In genomic region chr19:35958660-35959039, GRCh38 we compare ENCODE assay signal across 15 cellular contexts. TPM values are rescaled to one million over a fixed set of nuclear protein-coding genes. Genes with fewer than 3 reads are reported as not detected.
A peak's percentile ranks its signal among the peaks of the same experiment; 100 is the strongest.
DNase-seq lines count a peak whose midpoint lies in the region; ATAC-seq and TF ChIP-seq lines count a peak whose summit lies in the region.
"Had no signal": no experiment of that assay in that cellular context is flagged by ENCODE, and none has a peak within 500 bp of the region (broad histone marks: within the 10 kb centered on the region; RNA-seq: fewer than 3 reads in every experiment).

No MANE protein-coding gene starts in this region.

- peaks cover 14% of the 10 kb centered on the region for H3K27me3 Mint-ChIP-seq in activated CD4-positive, alpha-beta T cell treated with anti-CD3 and anti-CD28 coated beads, Interleukin-2, amount 10 ng/mL, durations not matched to agents 24 days and 14 days
- H3K27me3 Mint-ChIP-seq in glutamatergic neuron (ENCODE audit: unreplicated experiment): peaks cover 14% of the 10 kb centered on the region

- H3K9me3 Mint-ChIP-seq in activated CD4-positive, alpha-beta T cell treated with anti-CD3 and anti-CD28 coated beads, Interleukin-2, amount 10 ng/mL, durations not matched to agents 24 days and 14 days: no peaks in the 10 kb centered on the region
- H3K9me3 Mint-ChIP-seq in glutamatergic neuron (ENCODE audit: unreplicated experiment): peaks cover 2% of the 10 kb centered on the region

- POLR2A ChIA-PET in IMR-90 (lab: Charles Lee; ENCODE audit: unreplicated experiment): no interaction called here

- H3K18ac ChIP-seq in IMR-90 (ENCODE audit: low read depth, low read length): no peak overlapping the region

- dilution Hi-C loops in IMR-90 (cut with HindIII; ENCODE audit: low sequenced_read_pairs, unreplicated experiment): no loop called here

- H3K27ac ChIP-seq in IMR-90 (ENCODE audit: insufficient read depth, low read length) (no peak overlapping the region), smooth muscle cell (ENCODE audit: low read depth) (no peak overlapping the region)
- H3K27ac ChIP-seq: gastrocnemius medialis, RWPE1, tibial nerve had no signal

- peaks cover 2% of the 10 kb centered on the region for H3K36me3 Mint-ChIP-seq in activated CD4-positive, alpha-beta T cell treated with anti-CD3 and anti-CD28 coated beads, Interleukin-2, amount 10 ng/mL, durations not matched to agents 24 days and 14 days (ENCODE audit: low read depth)
- peaks cover 4% of the 10 kb centered on the region for H3K36me3 Mint-ChIP-seq in glutamatergic neuron (ENCODE audit: unreplicated experiment)

- BruUV-seq in IMR-90 (replicated peaks; lab: Mats Ljungman, UMichigan): no TSS peak

- H2BK15ac ChIP-seq in IMR-90 (ENCODE audit: low read depth, low read length): no peak overlapping the region

- H3K36me3 ChIP-seq in IMR-90 (ENCODE audit: control insufficient read depth, insufficient read depth, low read length) (no peaks in the 10 kb centered on the region), smooth muscle cell (ENCODE audit: low read depth) (no peaks in the 10 kb centered on the region)
- H3K36me3 ChIP-seq: gastrocnemius medialis, tibial nerve had no signal

- H3K4me3 Mint-ChIP-seq in activated CD4-positive, alpha-beta T cell treated with anti-CD3 and anti-CD28 coated beads, Interleukin-2, amount 10 ng/mL, durations not matched to agents 24 days and 14 days: peak overlapping the region; percentile 52
- H3K4me3 Mint-ChIP-seq in glutamatergic neuron (ENCODE audit: unreplicated experiment): peak overlapping the region; percentile 42
- H3K4me3 Mint-ChIP-seq: nephron progenitor cell had no signal

- H3K27ac Mint-ChIP-seq in activated CD4-positive, alpha-beta T cell treated with anti-CD3 and anti-CD28 coated beads, Interleukin-2, amount 10 ng/mL, durations not matched to agents 24 days and 14 days: peak overlapping the region; percentile 72
- H3K27ac Mint-ChIP-seq in glutamatergic neuron (ENCODE audit: unreplicated experiment): no peak overlapping the region
- H3K27ac Mint-ChIP-seq: nephron progenitor cell had no signal

- TF ChIP-seq CTCF in IMR-90 (conservative IDR thresholded peaks at IDR 0.05; ENCODE audit: low read depth, low read length): no peak
- TF ChIP-seq CTCF in glutamatergic neuron (IDR thresholded peaks at IDR 0.05; ENCODE audit: partially characterized antibody, unreplicated experiment): no peak
- no peak for TF ChIP-seq CTCF in smooth muscle cell (IDR thresholded peaks at IDR 0.05; ENCODE audit: borderline replicate concordance, insufficient read depth, poor library complexity, severe bottlenecking)

- CTCF ChIA-PET in IMR-90 (lab: Yijun Ruan, JAX): interaction anchor here (1.6 kb wide), 1 partner anchor 11 kb away, joined by 3 read pairs; no protein-coding TSS in a partner anchor

- H3K9me3 ChIP-seq in IMR-90 (ENCODE audit: control insufficient read depth, insufficient read depth, low read length) (peaks cover 2% of the 10 kb centered on the region), smooth muscle cell (replicated peaks; ENCODE audit: low read depth) (no peaks in the 10 kb centered on the region)
- H3K9me3 ChIP-seq: gastrocnemius medialis, tibial nerve had no signal

- H3K23ac ChIP-seq in IMR-90 (ENCODE audit: low read depth, low read length): no peak overlapping the region

- no peak overlapping the region for H2AK9ac ChIP-seq in IMR-90 (replicated peaks; ENCODE audit: low read depth, low read length, poor library complexity)

- ATAC-seq in IMR-90 (ENCODE audit: low read depth): no peak
- no peak for ATAC-seq in HG03159 (IDR thresholded peaks at IDR 0.05; ENCODE audit: unreplicated experiment)
- ATAC-seq: gastrocnemius medialis had no signal

- no peak overlapping the region for H2AK5ac ChIP-seq in IMR-90 (ENCODE audit: low read depth, low read length)

- no peak overlapping the region for H3K14ac ChIP-seq in IMR-90 (replicated peaks; ENCODE audit: low read depth, low read length)

- H3K79me1 ChIP-seq in IMR-90 (ENCODE audit: low read depth in 1 of 2, low read length in 2 of 2): no peaks in the 10 kb centered on the region

- no peaks in the 10 kb centered on the region for H4K20me1 ChIP-seq in IMR-90 (ENCODE audit: insufficient read depth, low read length)
- no peaks in the 10 kb centered on the region for H4K20me1 ChIP-seq in smooth muscle cell (ENCODE audit: low read depth)

- H3K9me1 ChIP-seq in IMR-90 (ENCODE audit: insufficient read depth, low read length): no peaks in the 10 kb centered on the region

- peaks cover 22% of the 10 kb centered on the region for H3K4me1 Mint-ChIP-seq in activated CD4-positive, alpha-beta T cell treated with anti-CD3 and anti-CD28 coated beads, Interleukin-2, amount 10 ng/mL, durations not matched to agents 24 days and 14 days
- H3K4me1 Mint-ChIP-seq in glutamatergic neuron (ENCODE audit: low read depth, unreplicated experiment): no peaks in the 10 kb centered on the region
- H3K4me1 Mint-ChIP-seq: nephron progenitor cell had no signal

- H3K4me3 ChIP-seq in IMR-90 (ENCODE audit: insufficient read depth, low read depth, low read length) (no peak overlapping the region), smooth muscle cell (no peak overlapping the region)
- H3K4me3 ChIP-seq: gastrocnemius medialis had no signal

- no peak for DNase-seq in activated CD4-positive, alpha-beta T cell treated with anti-CD3 and anti-CD28 coated beads, Interleukin-2, amount 10 ng/mL, durations not matched to agents 24 days and 14 days
- DNase-seq in activated CD4-positive, alpha-beta T cell treated with anti-CD3 and anti-CD28 coated beads, Interleukin-2, amount 50 U/mL, for 1 hour: no peak
- DNase-seq in IMR-90 (no peak), glutamatergic neuron (no peak), smooth muscle cell (lab: John Stamatoyannopoulos, UW; ENCODE audit: unreplicated experiment) (no peak), NCI-H524 treated with DMSO at 0.1 percent for 48 hours (lab: John Stamatoyannopoulos, UW) (no peak), NCI-H187 (lab: John Stamatoyannopoulos, UW) (no peak)
- DNase-seq: DMS 273 treated with DMSO at 0.1 percent for 48 hours, gastrocnemius medialis, kidney glomerular epithelial cell, NCI-H510A treated with DMSO at 0.1 percent for 48 hours had no signal

- H2BK5ac ChIP-seq in IMR-90 (ENCODE audit: low read depth, low read length, poor library complexity, severe bottlenecking): no peak overlapping the region

- TF ChIP-seq POLR2A in IMR-90 (IDR thresholded peaks at IDR 0.05; ENCODE audit: low read depth, low read length): no peak

- H4K8ac ChIP-seq in IMR-90 (ENCODE audit: low read depth in 2 of 2, low read length in 2 of 2): no peak overlapping the region

- no peak overlapping the region for H3K9ac ChIP-seq in IMR-90 (ENCODE audit: low read depth, low read length)
- H3K9ac ChIP-seq in smooth muscle cell (ENCODE audit: low read depth): no peak overlapping the region

- peak overlapping the region; percentile 65 for H2AFZ ChIP-seq in IMR-90 (replicated peaks; ENCODE audit: low read length, poor library complexity)
- H2AFZ ChIP-seq in smooth muscle cell (ENCODE audit: low read depth): no peak overlapping the region

- H4K5ac ChIP-seq in IMR-90 (ENCODE audit: low read depth, low read length): no peak overlapping the region

- TF ChIP-seq RAD21 in IMR-90 (IDR thresholded peaks at IDR 0.05; ENCODE audit: low read length): no peak

- no peak overlapping the region for H2BK120ac ChIP-seq in IMR-90 (ENCODE audit: low read depth, low read length)

- no peaks in the 10 kb centered on the region for H3F3A ChIP-seq in smooth muscle cell (ENCODE audit: low read depth)

- H3K27me3 ChIP-seq in IMR-90 (ENCODE audit: control insufficient read depth, insufficient read depth, low read length) (peaks cover 36% of the 10 kb centered on the region), smooth muscle cell (ENCODE audit: low read depth) (peaks cover 41% of the 10 kb centered on the region)

- no peak overlapping the region for H4K91ac ChIP-seq in IMR-90 (ENCODE audit: insufficient read depth, low read depth, low read length)

- no peak overlapping the region for H2BK20ac ChIP-seq in IMR-90 (ENCODE audit: low read depth, low read length)

- H3K79me2 ChIP-seq in smooth muscle cell (ENCODE audit: low read depth): no peaks in the 10 kb centered on the region

- in situ Hi-C loops in IMR-90 (cut with MboI; ENCODE audit: low sequenced_read_pairs): no loop called here

- H3K56ac ChIP-seq in IMR-90 (ENCODE audit: extremely low read depth, insufficient read depth, low read length): no peak overlapping the region

- intact Hi-C loops in activated CD4-positive, alpha-beta T cell treated with anti-CD3 and anti-CD28 coated beads, Interleukin-2, amount 10 ng/mL, durations not matched to agents 24 days and 14 days (cut with micrococcal nuclease): loop anchor here (5.0 kb wide), 2 partner anchors 39 to 94 kb away; partner anchors contain the start of genes SDHAF1, THAP8 and WDR62
- intact Hi-C loops in IMR-90 (cut with micrococcal nuclease): no loop called here

- 33% methylated on average over 12 of the region's 15 CpGs; no CpG with 5 or more reads in 1 of the 2 experiments for WGBS in IMR-90 (ENCODE audit: extremely low coverage in 2 of 2, insufficient read length in 1 of 2), 2 experiments
- 37% methylated on average over 13 of the region's 15 CpGs for WGBS in smooth muscle cell (ENCODE audit: low lambda C conversion rate)

- H3K4me1 ChIP-seq in IMR-90 (ENCODE audit: control insufficient read depth, insufficient read depth, low read length) (no peaks in the 10 kb centered on the region), smooth muscle cell (ENCODE audit: low read depth) (no peaks in the 10 kb centered on the region)
- H3K4me1 ChIP-seq: gastrocnemius medialis had no signal

- no peak overlapping the region for H3K4ac ChIP-seq in IMR-90 (ENCODE audit: low read depth, low read length)

- H3K4me2 ChIP-seq in IMR-90 (ENCODE audit: low read depth, low read length) (no peak overlapping the region), smooth muscle cell (peak overlapping the region; percentile 32)

RNA-seq across cellular contexts. Expression of gene LRFN3, which starts 22.5 kb away (rescaled TPM):
- 11.0 and 11.6 TPM in 2 replicates for total RNA-seq in activated CD4-positive, alpha-beta T cell treated with anti-CD3 and anti-CD28 coated beads, Interleukin-2, amount 10 ng/mL, durations not matched to agents 24 days and 14 days
- total RNA-seq in IMR-90 (2012; rRNA removed) (0.36 and 0.56 TPM in 2 replicates), glutamatergic neuron (ENCODE audit: unreplicated experiment) (40.6 TPM), smooth muscle cell (6.0 and 6.2 TPM in 2 replicates)
- polyA plus RNA-seq in IMR-90 (2012; rRNA removed) (4.8 TPM in 2 replicates), smooth muscle cell (15.3 and 15.5 TPM in 2 replicates)
- polyA plus RNA-seq in IMR-90 (2012; cell fraction: cytosol; rRNA removed): 6.2 and 9.8 TPM in 2 replicates
- 2.0 and 6.4 TPM in 2 replicates for polyA plus RNA-seq in IMR-90 (2012; cell fraction: nucleus; rRNA removed; ENCODE audit: low replicate concordance)

RNA-seq across cellular contexts. Expression of gene SDHAF1, which starts 36.3 kb away (rescaled TPM):
- total RNA-seq in activated CD4-positive, alpha-beta T cell treated with anti-CD3 and anti-CD28 coated beads, Interleukin-2, amount 10 ng/mL, durations not matched to agents 24 days and 14 days: 21.4 and 23.1 TPM in 2 replicates
- total RNA-seq in IMR-90 (2012; rRNA removed): 4.8 and 5.0 TPM in 2 replicates
- polyA plus RNA-seq in IMR-90 (2012; rRNA removed): 9.9 and 13.2 TPM in 2 replicates
- polyA plus RNA-seq in IMR-90 (2012; cell fraction: cytosol; rRNA removed): 23.8 and 28.6 TPM in 2 replicates
- 7.2 and 13.6 TPM in 2 replicates for polyA plus RNA-seq in IMR-90 (2012; cell fraction: nucleus; rRNA removed; ENCODE audit: low replicate concordance)
- total RNA-seq in glutamatergic neuron (ENCODE audit: unreplicated experiment): 17.7 TPM
- total RNA-seq in smooth muscle cell: 24.0 TPM in 2 replicates
- polyA plus RNA-seq in smooth muscle cell: 27.1 and 27.7 TPM in 2 replicates

RNA-seq across cellular contexts. Expression of gene SYNE4, which starts 50.0 kb away (rescaled TPM):
- total RNA-seq in activated CD4-positive, alpha-beta T cell treated with anti-CD3 and anti-CD28 coated beads, Interleukin-2, amount 10 ng/mL, durations not matched to agents 24 days and 14 days: 2.2 and 2.9 TPM in 2 replicates
- not detected in 2 replicates for total RNA-seq in IMR-90 (2012; rRNA removed)
- 0.27 and 0.34 TPM in 2 replicates for polyA plus RNA-seq in IMR-90 (2012; rRNA removed)
- polyA plus RNA-seq in IMR-90 (2012; cell fraction: cytosol; rRNA removed): 0.09 and 0.19 TPM in 2 replicates
- polyA plus RNA-seq in IMR-90 (2012; cell fraction: nucleus; rRNA removed; ENCODE audit: low replicate concordance): 3.7 and 5.4 TPM in 2 replicates
- total RNA-seq in glutamatergic neuron (ENCODE audit: unreplicated experiment): 2.0 TPM
- 1.1 and 1.9 TPM in 2 replicates for total RNA-seq in smooth muscle cell
- 2.6 and 8.8 TPM in 2 replicates for polyA plus RNA-seq in smooth muscle cell

RNA-seq across cellular contexts. Expression of gene TYROBP, which starts 50.6 kb away (rescaled TPM):
- not detected in 2 replicates for total RNA-seq in activated CD4-positive, alpha-beta T cell treated with anti-CD3 and anti-CD28 coated beads, Interleukin-2, amount 10 ng/mL, durations not matched to agents 24 days and 14 days
- not detected in 2 replicates for total RNA-seq in IMR-90 (2012; rRNA removed)
- not detected in 2 replicates for polyA plus RNA-seq in IMR-90 (2012; rRNA removed)
- polyA plus RNA-seq in IMR-90 (2012; cell fraction: cytosol; rRNA removed): 0.14 and 0.38 TPM in 2 replicates
- polyA plus RNA-seq in IMR-90 (2012; cell fraction: nucleus; rRNA removed; ENCODE audit: low replicate concordance): not detected in 2 replicates
- total RNA-seq in glutamatergic neuron (ENCODE audit: unreplicated experiment): not detected
- total RNA-seq in smooth muscle cell: not detected in 2 replicates
- not detected in 2 replicates for polyA plus RNA-seq in smooth muscle cell

RNA-seq across cellular contexts. Expression of gene ALKBH6, which starts 55.4 kb away (rescaled TPM):
- 46.1 and 50.7 TPM in 2 replicates for total RNA-seq in activated CD4-positive, alpha-beta T cell treated with anti-CD3 and anti-CD28 coated beads, Interleukin-2, amount 10 ng/mL, durations not matched to agents 24 days and 14 days
- total RNA-seq in IMR-90 (2012; rRNA removed) (10.3 and 12.9 TPM in 2 replicates), glutamatergic neuron (ENCODE audit: unreplicated experiment) (29.5 TPM), smooth muscle cell (26.2 and 35.4 TPM in 2 replicates)
- polyA plus RNA-seq in IMR-90 (2012; rRNA removed) (38.7 and 42.7 TPM in 2 replicates), smooth muscle cell (36.1 and 37.4 TPM in 2 replicates)
- 21.2 and 48.6 TPM in 2 replicates for polyA plus RNA-seq in IMR-90 (2012; cell fraction: cytosol; rRNA removed)
- 120 and 144 TPM in 2 replicates for polyA plus RNA-seq in IMR-90 (2012; cell fraction: nucleus; rRNA removed; ENCODE audit: low replicate concordance)
